2 cellular contexts compared by ENCODE assay signal in genomic region chr11:34218067-34218466, GRCh38.
TF ChIP-seq lines count a peak whose summit lies in the region.

No MANE protein-coding gene starts in this region.

TF ChIP-seq in HepG2, 621 proteins besides CTCF, POLR2A, EP300 and RAD21 (continued from another document):
- no peak for TF ChIP-seq CHCHD3 (CRISPR knock-in tag; IDR thresholded peaks at IDR 0.05)
- no peak for TF ChIP-seq EEA1 (CRISPR knock-in tag; IDR thresholded peaks at IDR 0.05; ENCODE audit: borderline replicate concordance)
- no peak for TF ChIP-seq ZNF570 (CRISPR knock-in tag; IDR thresholded peaks at IDR 0.05; ENCODE audit: borderline replicate concordance)
- no peak for TF ChIP-seq AFF4 (CRISPR knock-in tag; IDR thresholded peaks at IDR 0.05)
- TF ChIP-seq PRDM15 (CRISPR knock-in tag; IDR thresholded peaks at IDR 0.05), result no peak

TF ChIP-seq in SK-N-SH, 30 proteins besides CTCF, POLR2A, EP300 and RAD21 (continued from another document):
- no peak for TF ChIP-seq ZBTB33 (IDR thresholded peaks at IDR 0.05; ENCODE audit: borderline replicate concordance, low read depth)
- no peak for TF ChIP-seq FOXM1 (IDR thresholded peaks at IDR 0.05; ENCODE audit: low read depth)
- TF ChIP-seq MXI1 (IDR thresholded peaks at IDR 0.05; ENCODE audit: low read depth, low read length), result no peak
- TF ChIP-seq TAF1 (IDR thresholded peaks at IDR 0.05; ENCODE audit: borderline replicate concordance, low read depth, low read length), result no peak
